1 cellular context compared by ENCODE assay signal in the genomic region with DNA sequence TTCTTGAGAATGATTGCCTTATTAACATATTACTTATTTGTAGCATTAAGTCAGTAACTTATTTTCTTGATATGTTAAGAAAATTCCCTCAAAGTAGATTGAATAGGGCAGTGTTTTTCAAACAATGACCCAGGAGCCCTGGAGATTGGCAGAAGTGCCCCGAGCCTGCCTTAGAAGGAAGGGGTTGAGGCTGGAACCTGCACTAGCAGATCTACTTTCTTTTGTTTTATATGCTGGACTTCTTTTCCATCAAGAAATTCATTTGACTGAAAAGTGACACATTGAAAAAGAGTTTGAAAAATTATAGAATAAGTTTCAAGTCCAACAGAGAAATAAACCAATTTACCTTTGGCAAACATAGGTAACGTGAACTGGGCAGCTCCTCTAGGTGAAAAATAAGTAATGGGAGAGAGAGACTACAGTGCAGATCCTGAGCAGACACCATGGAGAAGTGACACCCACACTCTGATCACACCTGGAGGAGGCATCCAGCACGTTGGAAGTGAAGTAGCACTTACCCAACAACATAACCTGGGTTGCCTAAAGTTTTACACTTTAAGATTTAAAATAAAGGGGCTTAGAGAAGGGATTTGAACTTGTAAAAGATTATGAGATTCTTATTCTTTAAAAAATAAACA.
TF ChIP-seq lines count a peak whose summit lies in the region.

No MANE protein-coding gene starts in this region.

TF ChIP-seq in HepG2, 621 proteins besides CTCF, POLR2A, EP300 and RAD21:
- TF ChIP-seq ZBTB25 (CRISPR knock-in tag; IDR thresholded peaks at IDR 0.05) = no peak
- no peak for TF ChIP-seq FOXO4 (CRISPR knock-in tag; conservative IDR thresholded peaks at IDR 0.05)
- no peak for TF ChIP-seq KAT2B (IDR thresholded peaks at IDR 0.05; ENCODE audit: borderline replicate concordance, low read depth, low read length)
- TF ChIP-seq, protein P1, sequence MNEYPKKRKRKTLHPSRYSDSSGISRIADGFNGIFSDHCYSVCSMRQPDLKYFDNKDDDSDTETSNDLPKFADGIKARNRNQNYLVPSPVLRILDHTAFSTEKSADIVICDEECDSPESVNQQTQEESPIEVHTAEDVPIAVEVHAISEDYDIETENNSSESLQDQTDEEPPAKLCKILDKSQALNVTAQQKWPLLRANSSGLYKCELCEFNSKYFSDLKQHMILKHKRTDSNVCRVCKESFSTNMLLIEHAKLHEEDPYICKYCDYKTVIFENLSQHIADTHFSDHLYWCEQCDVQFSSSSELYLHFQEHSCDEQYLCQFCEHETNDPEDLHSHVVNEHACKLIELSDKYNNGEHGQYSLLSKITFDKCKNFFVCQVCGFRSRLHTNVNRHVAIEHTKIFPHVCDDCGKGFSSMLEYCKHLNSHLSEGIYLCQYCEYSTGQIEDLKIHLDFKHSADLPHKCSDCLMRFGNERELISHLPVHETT (CRISPR knock-in tag; conservative IDR thresholded peaks at IDR 0.05) = no peak
- no peak for TF ChIP-seq TRIM22 (IDR thresholded peaks at IDR 0.05)
- no peak for TF ChIP-seq POGK (CRISPR knock-in tag; conservative IDR thresholded peaks at IDR 0.05)
